1 cellular context compared by ENCODE assay signal in the genomic region with DNA sequence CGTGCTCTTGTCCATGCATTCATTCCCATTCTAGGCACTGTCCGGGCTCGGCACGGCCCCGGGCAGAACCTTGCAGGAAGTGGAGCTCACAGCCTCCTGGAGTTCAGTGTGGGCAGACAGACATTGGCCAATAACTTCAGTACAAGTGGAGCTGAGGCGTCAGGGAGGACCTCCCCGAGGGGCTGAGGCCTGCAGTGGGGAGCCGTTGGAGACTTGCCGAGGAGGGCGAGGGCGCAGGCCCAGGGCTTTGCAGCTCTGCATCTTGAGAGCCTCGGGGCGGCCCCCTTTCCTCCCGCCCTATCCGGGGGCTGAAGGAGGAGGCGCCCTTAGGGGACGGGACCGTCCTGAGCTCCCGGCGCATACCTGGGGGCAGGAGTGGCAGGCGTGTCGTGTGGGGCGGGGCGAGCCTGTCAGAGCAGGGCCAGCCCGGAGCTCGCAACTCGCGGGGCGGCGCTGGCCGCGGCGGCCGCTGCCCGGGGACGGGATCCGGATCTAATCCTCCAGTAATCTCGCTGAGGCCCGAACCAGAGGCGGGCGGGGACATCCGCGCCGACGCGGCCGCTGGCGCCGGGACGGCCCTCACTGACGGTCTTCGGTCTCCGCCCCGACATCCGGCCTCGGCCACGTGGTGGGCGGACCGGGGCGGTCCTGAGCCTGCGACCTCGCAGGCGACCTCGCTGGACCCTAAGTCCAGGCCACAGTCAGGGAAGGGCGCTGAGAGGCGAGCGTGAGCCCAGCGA.
TF ChIP-seq lines count a peak whose summit lies in the region.

ACY1 (plus strand) TSS at position 698 of the 740 bp plus-strand sequence. CDS start 530 bp downstream, outside the sequence.

TF ChIP-seq in HEK293, 187 proteins besides CTCF, POLR2A, EP300 and RAD21 (continued from another document and continues in another):
- TF ChIP-seq RBAK (tag by site-specific recombination; IDR thresholded peaks at IDR 0.05) (no peak), MEIS1 (CRISPR knock-in tag; IDR thresholded peaks at IDR 0.05; ENCODE audit: borderline replicate concordance) (no peak), ZNF366 (tag by site-specific recombination; conservative IDR thresholded peaks at IDR 0.05) (0 out of 2 replicates have a peak, but pooled peaks have one; percentile 11), ZNF324 (tag by site-specific recombination; IDR thresholded peaks at IDR 0.05) (no peak), SCRT1 (tag by site-specific recombination; IDR thresholded peaks at IDR 0.05; ENCODE audit: borderline replicate concordance) (no peak), ZNF211 (tag by site-specific recombination; IDR thresholded peaks at IDR 0.05; ENCODE audit: low read depth) (no peak), GLIS1 (tag by site-specific recombination; IDR thresholded peaks at IDR 0.05) (peak; percentile 88), EGR2 (tag by site-specific recombination; IDR thresholded peaks at IDR 0.05; ENCODE audit: low read depth) (peak; percentile 29), ZNF555 (tag by site-specific recombination; conservative IDR thresholded peaks at IDR 0.05) (no peak), ZNF530 (tag by site-specific recombination; IDR thresholded peaks at IDR 0.05; ENCODE audit: low read depth) (no peak), ZNF449 (tag by site-specific recombination; IDR thresholded peaks at IDR 0.05) (no peak), ZNF155 (tag by site-specific recombination; IDR thresholded peaks at IDR 0.05) (no peak), ZNF664 (tag by site-specific recombination; IDR thresholded peaks at IDR 0.05) (no peak), ZNF133 (tag by site-specific recombination; IDR thresholded peaks at IDR 0.05) (peak; percentile 80), ZNF747 (tag by site-specific recombination; IDR thresholded peaks at IDR 0.05) (no peak), ZSCAN30 (tag by site-specific recombination; IDR thresholded peaks at IDR 0.05) (peak; percentile 74), ZBTB8A (tag by site-specific recombination; IDR thresholded peaks at IDR 0.05) (peak; percentile 59), BCL11A (tag by site-specific recombination; IDR thresholded peaks at IDR 0.05; ENCODE audit: low read depth) (0 out of 2 replicates have a peak, but pooled peaks have one; percentile 31), GLI2 (tag by site-specific recombination; IDR thresholded peaks at IDR 0.05; ENCODE audit: borderline replicate concordance, low read depth) (no peak), ZNF561 (tag by site-specific recombination; IDR thresholded peaks at IDR 0.05; ENCODE audit: borderline replicate concordance) (0 out of 2 replicates have a peak, but pooled peaks have one; percentile 40), ZNF76 (tag by site-specific recombination; IDR thresholded peaks at IDR 0.05; ENCODE audit: borderline replicate concordance, low read depth) (0 out of 2 replicates have a peak, but pooled peaks have one; percentile 8), ZNF585B (tag by site-specific recombination; IDR thresholded peaks at IDR 0.05) (no peak), KLF9 (tag by site-specific recombination; IDR thresholded peaks at IDR 0.05; ENCODE audit: low read depth) (peak; percentile 44; the same call in 1 of the 2 replicates), ZNF426 (tag by site-specific recombination; IDR thresholded peaks at IDR 0.05) (no peak), FEZF1 (tag by site-specific recombination; IDR thresholded peaks at IDR 0.05) (no peak), ZNF37A (tag by site-specific recombination; IDR thresholded peaks at IDR 0.05) (no peak), SP2 (tag by site-specific recombination; IDR thresholded peaks at IDR 0.05) (peak; percentile 85), ZNF433 (tag by site-specific recombination; IDR thresholded peaks at IDR 0.05; ENCODE audit: low read depth) (no peak), ZNF391 (tag by site-specific recombination; IDR thresholded peaks at IDR 0.05; ENCODE audit: borderline replicate concordance, low read depth) (no peak), ZNF23 (tag by site-specific recombination; IDR thresholded peaks at IDR 0.05; ENCODE audit: borderline replicate concordance) (no peak), ZNF549 (tag by site-specific recombination; IDR thresholded peaks at IDR 0.05) (no peak), ZNF248 (tag by site-specific recombination; IDR thresholded peaks at IDR 0.05) (no peak), KLF1 (tag by site-specific recombination; IDR thresholded peaks at IDR 0.05) (peak; percentile 60), ZNF558 (tag by site-specific recombination; IDR thresholded peaks at IDR 0.05) (no peak), ZNF571 (tag by site-specific recombination; IDR thresholded peaks at IDR 0.05) (no peak), ZNF266 (tag by site-specific recombination; IDR thresholded peaks at IDR 0.05; ENCODE audit: low read depth) (no peak), ZNF274 (IDR thresholded peaks at IDR 0.05; ENCODE audit: low read length) (no peak), ZNF274 (tag by site-specific recombination; IDR thresholded peaks at IDR 0.05; ENCODE audit: borderline replicate concordance) (no peak), ZNF514 (tag by site-specific recombination; IDR thresholded peaks at IDR 0.05) (no peak)
- TF ChIP-seq, protein P1, sequence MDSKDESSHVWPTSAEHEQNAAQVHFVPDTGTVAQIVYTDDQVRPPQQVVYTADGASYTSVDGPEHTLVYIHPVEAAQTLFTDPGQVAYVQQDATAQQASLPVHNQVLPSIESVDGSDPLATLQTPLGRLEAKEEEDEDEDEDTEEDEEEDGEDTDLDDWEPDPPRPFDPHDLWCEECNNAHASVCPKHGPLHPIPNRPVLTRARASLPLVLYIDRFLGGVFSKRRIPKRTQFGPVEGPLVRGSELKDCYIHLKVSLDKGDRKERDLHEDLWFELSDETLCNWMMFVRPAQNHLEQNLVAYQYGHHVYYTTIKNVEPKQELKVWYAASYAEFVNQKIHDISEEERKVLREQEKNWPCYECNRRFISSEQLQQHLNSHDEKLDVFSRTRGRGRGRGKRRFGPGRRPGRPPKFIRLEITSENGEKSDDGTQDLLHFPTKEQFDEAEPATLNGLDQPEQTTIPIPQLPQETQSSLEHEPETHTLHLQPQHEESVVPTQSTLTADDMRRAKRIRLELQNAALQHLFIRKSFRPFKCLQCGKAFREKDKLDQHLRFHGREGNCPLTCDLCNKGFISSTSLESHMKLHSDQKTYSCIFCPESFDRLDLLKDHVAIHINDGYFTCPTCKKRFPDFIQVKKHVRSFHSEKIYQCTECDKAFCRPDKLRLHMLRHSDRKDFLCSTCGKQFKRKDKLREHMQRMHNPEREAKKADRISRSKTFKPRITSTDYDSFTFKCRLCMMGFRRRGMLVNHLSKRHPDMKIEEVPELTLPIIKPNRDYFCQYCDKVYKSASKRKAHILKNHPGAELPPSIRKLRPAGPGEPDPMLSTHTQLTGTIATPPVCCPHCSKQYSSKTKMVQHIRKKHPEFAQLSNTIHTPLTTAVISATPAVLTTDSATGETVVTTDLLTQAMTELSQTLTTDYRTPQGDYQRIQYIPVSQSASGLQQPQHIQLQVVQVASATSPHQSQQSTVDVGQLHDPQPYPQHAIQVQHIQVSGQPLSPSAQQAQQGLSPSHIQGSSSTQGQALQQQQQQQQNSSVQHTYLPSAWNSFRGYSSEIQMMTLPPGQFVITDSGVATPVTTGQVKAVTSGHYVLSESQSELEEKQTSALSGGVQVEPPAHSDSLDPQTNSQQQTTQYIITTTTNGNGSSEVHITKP (tag by site-specific recombination; IDR thresholded peaks at IDR 0.05): no peak
- TF ChIP-seq, protein P2, sequence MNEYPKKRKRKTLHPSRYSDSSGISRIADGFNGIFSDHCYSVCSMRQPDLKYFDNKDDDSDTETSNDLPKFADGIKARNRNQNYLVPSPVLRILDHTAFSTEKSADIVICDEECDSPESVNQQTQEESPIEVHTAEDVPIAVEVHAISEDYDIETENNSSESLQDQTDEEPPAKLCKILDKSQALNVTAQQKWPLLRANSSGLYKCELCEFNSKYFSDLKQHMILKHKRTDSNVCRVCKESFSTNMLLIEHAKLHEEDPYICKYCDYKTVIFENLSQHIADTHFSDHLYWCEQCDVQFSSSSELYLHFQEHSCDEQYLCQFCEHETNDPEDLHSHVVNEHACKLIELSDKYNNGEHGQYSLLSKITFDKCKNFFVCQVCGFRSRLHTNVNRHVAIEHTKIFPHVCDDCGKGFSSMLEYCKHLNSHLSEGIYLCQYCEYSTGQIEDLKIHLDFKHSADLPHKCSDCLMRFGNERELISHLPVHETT (tag by site-specific recombination; IDR thresholded peaks at IDR 0.05): no peak
- TF ChIP-seq, protein P3, sequence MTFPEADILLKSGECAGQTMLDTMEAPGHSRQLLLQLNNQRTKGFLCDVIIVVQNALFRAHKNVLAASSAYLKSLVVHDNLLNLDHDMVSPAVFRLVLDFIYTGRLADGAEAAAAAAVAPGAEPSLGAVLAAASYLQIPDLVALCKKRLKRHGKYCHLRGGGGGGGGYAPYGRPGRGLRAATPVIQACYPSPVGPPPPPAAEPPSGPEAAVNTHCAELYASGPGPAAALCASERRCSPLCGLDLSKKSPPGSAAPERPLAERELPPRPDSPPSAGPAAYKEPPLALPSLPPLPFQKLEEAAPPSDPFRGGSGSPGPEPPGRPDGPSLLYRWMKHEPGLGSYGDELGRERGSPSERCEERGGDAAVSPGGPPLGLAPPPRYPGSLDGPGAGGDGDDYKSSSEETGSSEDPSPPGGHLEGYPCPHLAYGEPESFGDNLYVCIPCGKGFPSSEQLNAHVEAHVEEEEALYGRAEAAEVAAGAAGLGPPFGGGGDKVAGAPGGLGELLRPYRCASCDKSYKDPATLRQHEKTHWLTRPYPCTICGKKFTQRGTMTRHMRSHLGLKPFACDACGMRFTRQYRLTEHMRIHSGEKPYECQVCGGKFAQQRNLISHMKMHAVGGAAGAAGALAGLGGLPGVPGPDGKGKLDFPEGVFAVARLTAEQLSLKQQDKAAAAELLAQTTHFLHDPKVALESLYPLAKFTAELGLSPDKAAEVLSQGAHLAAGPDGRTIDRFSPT (tag by site-specific recombination; IDR thresholded peaks at IDR 0.05): no peak
- TF ChIP-seq, protein P4, sequence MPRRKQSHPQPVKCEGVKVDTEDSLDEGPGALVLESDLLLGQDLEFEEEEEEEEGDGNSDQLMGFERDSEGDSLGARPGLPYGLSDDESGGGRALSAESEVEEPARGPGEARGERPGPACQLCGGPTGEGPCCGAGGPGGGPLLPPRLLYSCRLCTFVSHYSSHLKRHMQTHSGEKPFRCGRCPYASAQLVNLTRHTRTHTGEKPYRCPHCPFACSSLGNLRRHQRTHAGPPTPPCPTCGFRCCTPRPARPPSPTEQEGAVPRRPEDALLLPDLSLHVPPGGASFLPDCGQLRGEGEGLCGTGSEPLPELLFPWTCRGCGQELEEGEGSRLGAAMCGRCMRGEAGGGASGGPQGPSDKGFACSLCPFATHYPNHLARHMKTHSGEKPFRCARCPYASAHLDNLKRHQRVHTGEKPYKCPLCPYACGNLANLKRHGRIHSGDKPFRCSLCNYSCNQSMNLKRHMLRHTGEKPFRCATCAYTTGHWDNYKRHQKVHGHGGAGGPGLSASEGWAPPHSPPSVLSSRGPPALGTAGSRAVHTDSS (tag by site-specific recombination; IDR thresholded peaks at IDR 0.05): no peak
- TF ChIP-seq, protein P5, sequence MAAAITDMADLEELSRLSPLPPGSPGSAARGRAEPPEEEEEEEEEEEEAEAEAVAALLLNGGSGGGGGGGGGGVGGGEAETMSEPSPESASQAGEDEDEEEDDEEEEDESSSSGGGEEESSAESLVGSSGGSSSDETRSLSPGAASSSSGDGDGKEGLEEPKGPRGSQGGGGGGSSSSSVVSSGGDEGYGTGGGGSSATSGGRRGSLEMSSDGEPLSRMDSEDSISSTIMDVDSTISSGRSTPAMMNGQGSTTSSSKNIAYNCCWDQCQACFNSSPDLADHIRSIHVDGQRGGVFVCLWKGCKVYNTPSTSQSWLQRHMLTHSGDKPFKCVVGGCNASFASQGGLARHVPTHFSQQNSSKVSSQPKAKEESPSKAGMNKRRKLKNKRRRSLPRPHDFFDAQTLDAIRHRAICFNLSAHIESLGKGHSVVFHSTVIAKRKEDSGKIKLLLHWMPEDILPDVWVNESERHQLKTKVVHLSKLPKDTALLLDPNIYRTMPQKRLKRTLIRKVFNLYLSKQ (tag by site-specific recombination; IDR thresholded peaks at IDR 0.05; ENCODE audit: borderline replicate concordance): no peak
- TF ChIP-seq, protein P6, sequence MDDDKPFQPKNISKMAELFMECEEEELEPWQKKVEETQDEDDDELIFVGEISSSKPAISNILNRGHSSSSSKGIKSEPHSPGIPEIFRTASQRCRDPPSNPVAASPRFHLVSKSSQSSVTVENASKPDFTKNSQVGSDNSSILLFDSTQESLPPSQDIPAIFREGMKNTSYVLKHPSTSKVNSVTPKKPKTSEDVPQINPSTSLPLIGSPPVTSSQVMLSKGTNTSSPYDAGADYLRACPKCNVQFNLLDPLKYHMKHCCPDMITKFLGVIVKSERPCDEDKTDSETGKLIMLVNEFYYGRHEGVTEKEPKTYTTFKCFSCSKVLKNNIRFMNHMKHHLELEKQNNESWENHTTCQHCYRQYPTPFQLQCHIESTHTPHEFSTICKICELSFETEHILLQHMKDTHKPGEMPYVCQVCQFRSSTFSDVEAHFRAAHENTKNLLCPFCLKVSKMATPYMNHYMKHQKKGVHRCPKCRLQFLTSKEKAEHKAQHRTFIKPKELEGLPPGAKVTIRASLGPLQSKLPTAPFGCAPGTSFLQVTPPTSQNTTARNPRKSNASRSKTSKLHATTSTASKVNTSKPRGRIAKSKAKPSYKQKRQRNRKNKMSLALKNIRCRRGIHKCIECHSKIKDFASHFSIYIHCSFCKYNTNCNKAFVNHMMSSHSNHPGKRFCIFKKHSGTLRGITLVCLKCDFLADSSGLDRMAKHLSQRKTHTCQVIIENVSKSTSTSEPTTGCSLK (tag by site-specific recombination; IDR thresholded peaks at IDR 0.05): no peak
- TF ChIP-seq, protein P7, sequence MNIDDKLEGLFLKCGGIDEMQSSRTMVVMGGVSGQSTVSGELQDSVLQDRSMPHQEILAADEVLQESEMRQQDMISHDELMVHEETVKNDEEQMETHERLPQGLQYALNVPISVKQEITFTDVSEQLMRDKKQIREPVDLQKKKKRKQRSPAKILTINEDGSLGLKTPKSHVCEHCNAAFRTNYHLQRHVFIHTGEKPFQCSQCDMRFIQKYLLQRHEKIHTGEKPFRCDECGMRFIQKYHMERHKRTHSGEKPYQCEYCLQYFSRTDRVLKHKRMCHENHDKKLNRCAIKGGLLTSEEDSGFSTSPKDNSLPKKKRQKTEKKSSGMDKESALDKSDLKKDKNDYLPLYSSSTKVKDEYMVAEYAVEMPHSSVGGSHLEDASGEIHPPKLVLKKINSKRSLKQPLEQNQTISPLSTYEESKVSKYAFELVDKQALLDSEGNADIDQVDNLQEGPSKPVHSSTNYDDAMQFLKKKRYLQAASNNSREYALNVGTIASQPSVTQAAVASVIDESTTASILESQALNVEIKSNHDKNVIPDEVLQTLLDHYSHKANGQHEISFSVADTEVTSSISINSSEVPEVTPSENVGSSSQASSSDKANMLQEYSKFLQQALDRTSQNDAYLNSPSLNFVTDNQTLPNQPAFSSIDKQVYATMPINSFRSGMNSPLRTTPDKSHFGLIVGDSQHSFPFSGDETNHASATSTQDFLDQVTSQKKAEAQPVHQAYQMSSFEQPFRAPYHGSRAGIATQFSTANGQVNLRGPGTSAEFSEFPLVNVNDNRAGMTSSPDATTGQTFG (tag by site-specific recombination; IDR thresholded peaks at IDR 0.05; ENCODE audit: borderline replicate concordance): no peak
